25 cellular contexts compared by ENCODE assay signal in the genomic region with DNA sequence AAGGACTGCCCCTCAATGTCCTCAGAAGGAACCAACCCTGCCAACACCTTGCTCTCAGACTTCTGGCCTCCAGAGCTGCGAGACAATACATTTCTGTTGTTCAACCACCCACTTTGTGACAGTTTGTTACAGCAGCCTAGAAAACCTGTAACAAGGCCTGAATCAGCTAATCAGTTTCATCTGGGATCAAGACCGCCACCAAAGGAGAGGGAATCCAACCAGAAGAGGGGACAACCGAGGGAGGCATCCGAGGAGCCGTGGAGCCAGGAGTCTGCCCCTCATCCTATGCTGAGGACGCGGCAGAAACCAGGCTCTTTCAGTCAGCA. TPM values are rescaled to one million over a fixed set of nuclear protein-coding genes. Genes with fewer than 3 reads are reported as not detected.
A peak's percentile ranks its signal among the peaks of the same experiment; 100 is the strongest.
DNase-seq lines count a peak whose midpoint lies in the region; ATAC-seq, FAIRE-seq and TF ChIP-seq lines count a peak whose summit lies in the region.
"Had no signal": no experiment of that assay in that cellular context is flagged by ENCODE, and none has a peak within 500 bp of the region (broad histone marks: within the 10 kb centered on the region; RNA-seq: fewer than 3 reads in every experiment).

No MANE protein-coding gene starts in this region.

- TF ChIP-seq EP300 in A549 (IDR thresholded peaks at IDR 0.05) = no peak

- TF ChIP-seq CTCF in A549 (IDR thresholded peaks at IDR 0.05) = no peak
- TF ChIP-seq CTCF in spleen (IDR thresholded peaks at IDR 0.05 in 8 of 11, conservative IDR thresholded peaks at IDR 0.05 in 3 of 11) = no peak

- H3K4me3 ChIP-seq in A549 (no peak overlapping the region), spleen (no peak overlapping the region)
- no peak overlapping the region for H3K4me3 ChIP-seq in effector memory CD4-positive, alpha-beta T cell (ENCODE audit: insufficient read depth, low read depth, low read length, poor library complexity, severe bottlenecking)
- H3K4me3 ChIP-seq: HAP-1, SJCRH30 had no signal

- DNase-seq in A549 (ENCODE audit: low read depth in 1 of 2, low spot score in 1 of 2) = no peak
- peak; percentile 4 for DNase-seq in spleen
- DNase-seq in sciatic nerve (ENCODE audit: low spot score) = no peak
- no peak for DNase-seq in effector memory CD4-positive, alpha-beta T cell
- no peak for DNase-seq in NCI-H128 (lab: John Stamatoyannopoulos, UW; ENCODE audit: unreplicated experiment)
- DNase-seq: AML-193; Calu3; CD8-positive, alpha-beta memory T cell; DMS153; MV-4-11; NCI-H1417; NCI-H1694 treated with DMSO at 0.1 percent for 48 hours; NCI-H446; NCI-H526 treated with DMSO at 0.1 percent for 48 hours; OCI-M1; SJCRH30 had no signal

- peaks cover 34% of the 10 kb centered on the region for H3K4me1 ChIP-seq in A549
- no peaks in the 10 kb centered on the region for H3K4me1 ChIP-seq in spleen
- no peaks in the 10 kb centered on the region for H3K4me1 ChIP-seq in effector memory CD4-positive, alpha-beta T cell (ENCODE audit: control insufficient read depth, insufficient read depth, low read length, poor library complexity, severe bottlenecking)
- H3K4me1 ChIP-seq: HAP-1 had no signal

- H3K27me3 ChIP-seq in layer of hippocampus (ENCODE audit: control insufficient read depth, insufficient read depth, low read length) (no peaks in the 10 kb centered on the region), spleen (replicated peaks in 1 of 7) (peaks cover 0 to 13% (median 0%) of the 10 kb centered on the region in 7 donors)
- no peaks in the 10 kb centered on the region for H3K27me3 ChIP-seq in effector memory CD4-positive, alpha-beta T cell (replicated peaks; ENCODE audit: control insufficient read depth, insufficient read depth, low read length, poor library complexity, severe bottlenecking)
- H3K27me3 ChIP-seq: SJCRH30 had no signal

- TF ChIP-seq RAD21 in A549 (conservative IDR thresholded peaks at IDR 0.05 in 1 of 2, IDR thresholded peaks at IDR 0.05 in 1 of 2) = no peak

- peak overlapping the region; percentile 23 to 58; a peak in 3 of 6 replicates for H3K27ac ChIP-seq in A549
- H3K27ac ChIP-seq in cingulate gyrus (ENCODE audit: low read depth, low read length) = peak overlapping the region; percentile 99
- H3K27ac ChIP-seq in layer of hippocampus (ENCODE audit: low read depth, low read length) = peak overlapping the region; percentile 95
- H3K27ac ChIP-seq in spleen = no peak overlapping the region
- no peak overlapping the region for H3K27ac ChIP-seq in effector memory CD4-positive, alpha-beta T cell (ENCODE audit: insufficient read depth, low read length, poor library complexity, severe bottlenecking)
- H3K27ac ChIP-seq: 22Rv1, SJCRH30 had no signal

- POLR2A ChIA-PET in A549 (lab: Yijun Ruan, JAX) = no interaction called here

- no peak overlapping the region for H3K4me2 ChIP-seq in A549

- H3K9me3 ChIP-seq in A549 = no peaks in the 10 kb centered on the region
- H3K9me3 ChIP-seq in spleen = no peaks in the 10 kb centered on the region
- no peaks in the 10 kb centered on the region for H3K9me3 ChIP-seq in effector memory CD4-positive, alpha-beta T cell (ENCODE audit: control insufficient read depth, low read length)
- H3K9me3 ChIP-seq: HAP-1, SJCRH30 had no signal

- intact Hi-C loops in spleen (cut with DNase I; ENCODE audit: low total_unique reads) (no loop called here), sciatic nerve (cut with DNase I) (no loop called here)

- WGBS in A549 (ENCODE audit: missing lambda C conversion rate) = 95% methylated on average over 7 of the region's 7 CpGs
- 87 to 93% (median 90%) methylated on average over 6 to 7 of the region's 7 CpGs for WGBS in spleen, 5 donors

- CTCF ChIA-PET in A549 (lab: Yijun Ruan, JAX) = interaction anchor here (1.5 kb wide), 1 partner anchor 115 kb away, joined by 7 read pairs; no protein-coding TSS in a partner anchor

- FAIRE-seq in A549 (lab: Jason Lieb, UNC) = no peak
- FAIRE-seq: GM12891, RCC 7860 had no signal

- ATAC-seq in A549 = no peak
- no peak for ATAC-seq in sciatic nerve
- no peak for ATAC-seq in GM18520 (IDR thresholded peaks at IDR 0.05; ENCODE audit: unreplicated experiment)

- TF ChIP-seq POLR2A in A549 (IDR thresholded peaks at IDR 0.05; ENCODE audit: low read length) (no peak), spleen (IDR thresholded peaks at IDR 0.05) (no peak)

- no peaks in the 10 kb centered on the region for H3K36me3 ChIP-seq in spleen
- no peaks in the 10 kb centered on the region for H3K36me3 ChIP-seq in effector memory CD4-positive, alpha-beta T cell (ENCODE audit: control insufficient read depth, insufficient read depth, low read length)
- H3K36me3 ChIP-seq: HAP-1, SJCRH30 had no signal

TF ChIP-seq in A549, 52 proteins besides CTCF, POLR2A, EP300 and RAD21:
- TF ChIP-seq ZC3H11A (IDR thresholded peaks at IDR 0.05) (no peak), NFE2L2 (conservative IDR thresholded peaks at IDR 0.05; ENCODE audit: low read length) (no peak), ZNF302 (CRISPR knock-in tag; IDR thresholded peaks at IDR 0.05) (no peak), MAFK (IDR thresholded peaks at IDR 0.05; ENCODE audit: partially characterized antibody) (no peak), EHMT2 (IDR thresholded peaks at IDR 0.05; ENCODE audit: low read depth) (no peak)
- TF ChIP-seq, protein P1, sequence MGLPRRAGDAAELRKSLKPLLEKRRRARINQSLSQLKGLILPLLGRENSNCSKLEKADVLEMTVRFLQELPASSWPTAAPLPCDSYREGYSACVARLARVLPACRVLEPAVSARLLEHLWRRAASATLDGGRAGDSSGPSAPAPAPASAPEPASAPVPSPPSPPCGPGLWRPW (IDR thresholded peaks at IDR 0.05) = no peak

RNA-seq across cellular contexts. Expression of a gene that starts 26.9 kb away (rescaled TPM):
- polyA plus RNA-seq in A549 (2011; rRNA removed) (7.1 and 11.0 TPM in 2 replicates), A549 (2017; fragmentation: RNase III; extraction: RNeasy Plus Mini Kit Qiagen cat#74134 plus additional on column Dnase treatment) (5.3 to 9.2 TPM (median 5.6 TPM) in 3 replicates), spleen (under 1 TPM; 0.23 to 0.61 (median 0.41) TPM)
- polyA plus RNA-seq in A549 (2012; cell fraction: cytosol; rRNA removed) = 9.9 and 14.4 TPM in 2 replicates
- 15.7 and 23.4 TPM in 2 replicates for polyA plus RNA-seq in A549 (2012; cell fraction: nucleus; rRNA removed)
- 15.0 and 20.6 TPM in 2 replicates for polyA minus RNA-seq in A549 (2011; rRNA and poly(A)+ RNA removed)
- total RNA-seq in spleen (1 to 10 TPM in 1 of 7 donors, under 1 TPM in 6; 0.32 to 2.6 (median 0.64) TPM), sciatic nerve (52.2 TPM)
- total RNA-seq: CD8-positive, alpha-beta memory T cell; G401; SJCRH30 had no signal
- polyA plus RNA-seq: AG04450; CD8-positive, alpha-beta memory T cell had no signal

RNA-seq across cellular contexts. Expression of a gene that starts 47.0 kb away (rescaled TPM):
- polyA plus RNA-seq in A549 (2011; rRNA removed) (17.9 and 18.8 TPM in 2 replicates), A549 (2017; fragmentation: RNase III; extraction: RNeasy Plus Mini Kit Qiagen cat#74134 plus additional on column Dnase treatment) (12.3 to 14.3 TPM (median 12.6 TPM) in 3 replicates), spleen (10 to 100 TPM; 21.4 to 39.0 (median 32.1) TPM)
- polyA plus RNA-seq in A549 (2012; cell fraction: cytosol; rRNA removed) = 9.6 and 10.2 TPM in 2 replicates
- polyA plus RNA-seq in A549 (2012; cell fraction: nucleus; rRNA removed) = 11.6 and 14.2 TPM in 2 replicates
- 6.2 and 8.9 TPM in 2 replicates for polyA minus RNA-seq in A549 (2011; rRNA and poly(A)+ RNA removed)
- total RNA-seq in spleen (10 to 100 TPM; 45.1 to 69.6 (median 52.7) TPM), sciatic nerve (19.4 TPM)
- total RNA-seq: G401, SJCRH30 had no signal

Comparison
In these comparisons a context has a peak if more than half of its experiments do, and no peak if none do; other contexts are left out.
1. H3K27ac ChIP-seq: peak in A549 (2 of 2), cingulate gyrus (single experiment) and layer of hippocampus (single experiment); none in spleen (0 of 8) and effector memory CD4-positive, alpha-beta T cell (single experiment).
2. RNA of a gene that starts 26.9 kb away (total RNA-seq): 52.2 TPM in sciatic nerve (single experiment); 0.32 to 2.6 TPM in spleen; every median in the first group is over 10 times any median in the second.